ENCODE assay signal across 8 cellular contexts in the genomic region with DNA sequence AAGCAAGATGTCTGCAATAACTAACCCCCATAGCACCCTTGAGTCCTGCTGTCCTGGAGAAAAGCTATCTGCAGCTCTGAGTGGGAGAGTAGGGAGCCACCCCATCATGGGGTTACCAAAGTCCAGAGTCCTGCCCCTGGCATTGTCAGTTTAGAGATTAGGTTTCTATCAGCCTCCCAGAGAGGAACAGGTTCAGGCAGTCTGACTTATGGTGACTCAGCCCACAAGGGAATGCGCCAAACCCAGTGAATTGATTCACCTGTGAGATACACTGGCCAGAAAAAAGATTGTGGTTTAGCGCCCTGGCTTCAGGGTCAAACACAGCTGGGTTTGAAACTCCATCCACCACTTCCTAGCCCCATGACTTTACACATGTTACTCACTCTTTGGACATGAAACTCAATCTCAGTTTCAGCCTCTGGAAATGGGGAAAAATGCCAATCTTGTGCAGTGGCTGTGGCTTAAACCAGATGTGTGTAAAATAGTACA.
DNase-seq lines count a peak whose midpoint lies in the region; ATAC-seq and TF ChIP-seq lines count a peak whose summit lies in the region.

No MANE protein-coding gene starts in this region.

- no peaks in the 10 kb centered on the region for H3K36me3 ChIP-seq in vagina

- no peak overlapping the region for H3K27ac ChIP-seq in vagina

- H3K27me3 ChIP-seq in vagina = no peaks in the 10 kb centered on the region

- H3K9me3 Mint-ChIP-seq in endothelial cell (ENCODE audit: unreplicated experiment) = no peaks in the 10 kb centered on the region

- no peak overlapping the region for H3K4me3 Mint-ChIP-seq in endothelial cell (ENCODE audit: unreplicated experiment)

- H3K27me3 Mint-ChIP-seq in endothelial cell (ENCODE audit: unreplicated experiment) = peaks cover 11% of the 10 kb centered on the region

- ATAC-seq in GM21723 (IDR thresholded peaks at IDR 0.05; ENCODE audit: unreplicated experiment) = peak; percentile 55

- H3K4me3 ChIP-seq in GM12865 (ENCODE audit: low read depth, low read length) (no peak overlapping the region), vagina (no peak overlapping the region)

- H3K27ac Mint-ChIP-seq in endothelial cell (ENCODE audit: unreplicated experiment) = no peak overlapping the region

- TF ChIP-seq CTCF in GM12865 (IDR thresholded peaks at IDR 0.05; ENCODE audit: insufficient read depth, low read depth, low read length, missing control alignments) (no peak), vagina (IDR thresholded peaks at IDR 0.05) (no peak), endothelial cell (IDR thresholded peaks at IDR 0.05; ENCODE audit: unreplicated experiment) (no peak)

- H3K4me1 ChIP-seq in vagina = peaks cover 30% of the 10 kb centered on the region

- TF ChIP-seq POLR2A in erythroblast (IDR thresholded peaks at IDR 0.05; ENCODE audit: low read length) (no peak), vagina (IDR thresholded peaks at IDR 0.05) (no peak)

- H3K9me3 ChIP-seq in vagina = no peaks in the 10 kb centered on the region

- intact Hi-C loops in vagina (cut with DNase I) = no loop called here

- H3K4me1 Mint-ChIP-seq in endothelial cell (ENCODE audit: unreplicated experiment) = peaks cover 27% of the 10 kb centered on the region

- DNase-seq in GM12865 (ENCODE audit: low read depth) (peak; percentile 52), NCI-H2196 treated with DMSO at 0.1 percent for 48 hours (lab: John Stamatoyannopoulos, UW; ENCODE audit: unreplicated experiment) (peak; percentile 98), erythroblast (lab: John Stamatoyannopoulos, UW) (peak; percentile 34 to 64), vagina (ENCODE audit: extremely low spot score in 2 of 2) (no peak), endothelial cell (ENCODE audit: low spot score) (no peak)
- DNase-seq in stimulated activated CD8-positive, alpha-beta memory T cell treated with anti-CD3 and anti-CD28 coated beads, Interleukin-2, amount 100 ng/mL, for 48 hours (ENCODE audit: low read depth in 2 of 2) = peak; percentile 4 to 17
- DNase-seq in activated CD4-positive, alpha-beta T cell treated with anti-CD3 and anti-CD28 coated beads for 4 hours = no peak

- peaks cover 6% of the 10 kb centered on the region for H3K36me3 Mint-ChIP-seq in endothelial cell (ENCODE audit: low read depth, unreplicated experiment)

Comparison
In these comparisons a context has a peak if more than half of its experiments do, and no peak if none do; other contexts are left out.
1. DNase-seq: peak in GM12865 (single experiment), NCI-H2196 treated with DMSO at 0.1 percent for 48 hours (single experiment), erythroblast (2 of 2) and stimulated activated CD8-positive, alpha-beta memory T cell treated with anti-CD3 and anti-CD28 coated beads, Interleukin-2, amount 100 ng/mL, for 48 hours (2 of 2); none in vagina (0 of 2), endothelial cell (single experiment) and activated CD4-positive, alpha-beta T cell treated with anti-CD3 and anti-CD28 coated beads for 4 hours (0 of 2).